Comparison of ENCODE assay signal across 14 cellular contexts in genomic region chr7:140170375-140170774, GRCh38. TPM values are rescaled to one million over a fixed set of nuclear protein-coding genes. Genes with fewer than 3 reads are reported as not detected.
DNase-seq lines count a peak whose midpoint lies in the region; ATAC-seq and TF ChIP-seq lines count a peak whose summit lies in the region.
"Had no signal": no experiment of that assay in that cellular context is flagged by ENCODE, and none has a peak within 500 bp of the region (broad histone marks: within the 10 kb centered on the region; RNA-seq: fewer than 3 reads in every experiment).

No MANE protein-coding gene starts in this region.

- TF ChIP-seq CTCF in WTC11 (IDR thresholded peaks at IDR 0.05): no peak

- H3K27me3 Mint-ChIP-seq in activated naive CD8-positive, alpha-beta T cell: no peaks in the 10 kb centered on the region
- no peaks in the 10 kb centered on the region for H3K27me3 Mint-ChIP-seq in activated naive CD8-positive, alpha-beta T cell treated with anti-CD3 and anti-CD28 coated beads, Interleukin-2, amount 50 U/mL, for 24 hours
- H3K27me3 Mint-ChIP-seq in WTC11 (ENCODE audit: low read depth) (no peaks in the 10 kb centered on the region), memory B cell (no peaks in the 10 kb centered on the region)
- H3K27me3 Mint-ChIP-seq: IgD-negative memory B cell had no signal

- POLR2A ChIA-PET in WTC11 (lab: Charles Lee): interaction anchor here (0.5 kb wide), 1 partner anchor 21 kb away, joined by 3 read pairs; no protein-coding TSS in a partner anchor

- no peaks in the 10 kb centered on the region for H3K9me3 Mint-ChIP-seq in activated naive CD8-positive, alpha-beta T cell (ENCODE audit: low read depth)
- no peaks in the 10 kb centered on the region for H3K9me3 Mint-ChIP-seq in activated naive CD8-positive, alpha-beta T cell treated with anti-CD3 and anti-CD28 coated beads, Interleukin-2, amount 50 U/mL, for 24 hours
- H3K9me3 Mint-ChIP-seq in WTC11 (no peaks in the 10 kb centered on the region), memory B cell (no peaks in the 10 kb centered on the region)
- H3K9me3 Mint-ChIP-seq: IgD-negative memory B cell had no signal

- peaks cover 2% of the 10 kb centered on the region for H3K36me3 Mint-ChIP-seq in activated naive CD8-positive, alpha-beta T cell
- H3K36me3 Mint-ChIP-seq in activated naive CD8-positive, alpha-beta T cell treated with anti-CD3 and anti-CD28 coated beads, Interleukin-2, amount 50 U/mL, for 24 hours (ENCODE audit: low read depth): peaks cover 4% of the 10 kb centered on the region
- H3K36me3 Mint-ChIP-seq in WTC11: no peaks in the 10 kb centered on the region
- H3K36me3 Mint-ChIP-seq in memory B cell: peaks cover 4% of the 10 kb centered on the region

- H3K4me3 Mint-ChIP-seq in activated naive CD8-positive, alpha-beta T cell: peak overlapping the region; percentile 49
- H3K4me3 Mint-ChIP-seq in activated naive CD8-positive, alpha-beta T cell treated with anti-CD3 and anti-CD28 coated beads, Interleukin-2, amount 50 U/mL, for 24 hours: no peak overlapping the region
- H3K4me3 Mint-ChIP-seq in WTC11 (no peak overlapping the region), memory B cell (no peak overlapping the region)
- H3K4me3 Mint-ChIP-seq: CD14-positive monocyte had no signal

- no peak for ATAC-seq in activated naive CD8-positive, alpha-beta T cell treated with anti-CD3 and anti-CD28 coated beads, Interleukin-2, amount 50 U/mL, for 24 hours
- ATAC-seq in WTC11 (no peak), memory B cell (ENCODE audit: low read depth) (no peak), HG03045 (IDR thresholded peaks at IDR 0.05; ENCODE audit: unreplicated experiment) (no peak), GM19351 (IDR thresholded peaks at IDR 0.05; ENCODE audit: unreplicated experiment) (no peak)

- H3K27ac Mint-ChIP-seq in activated naive CD8-positive, alpha-beta T cell: no peak overlapping the region
- H3K27ac Mint-ChIP-seq in activated naive CD8-positive, alpha-beta T cell treated with anti-CD3 and anti-CD28 coated beads, Interleukin-2, amount 50 U/mL, for 24 hours: no peak overlapping the region
- peak overlapping the region; percentile 67; the same call in 1 of the 2 replicates for H3K27ac Mint-ChIP-seq in WTC11
- H3K27ac Mint-ChIP-seq in memory B cell: peak overlapping the region; percentile 63

- CTCF ChIA-PET in WTC11 (lab: Charles Lee): no interaction called here

- DNase-seq in activated naive CD8-positive, alpha-beta T cell treated with anti-CD3 and anti-CD28 coated beads, Interleukin-2, amount 50 U/mL, for 24 hours: no peak
- DNase-seq in WTC11 (ENCODE audit: low spot score) (no peak), memory B cell (ENCODE audit: low spot score in 2 of 2) (no peak), T-helper 2 cell (no peak)
- DNase-seq: EL, NCI-H1105, NCI-H1694 treated with DMSO at 0.1 percent for 48 hours, NCI-H345, NCI-H526 had no signal

- H3K4me1 Mint-ChIP-seq in activated naive CD8-positive, alpha-beta T cell (ENCODE audit: low read depth): peaks cover 78% of the 10 kb centered on the region
- H3K4me1 Mint-ChIP-seq in activated naive CD8-positive, alpha-beta T cell treated with anti-CD3 and anti-CD28 coated beads, Interleukin-2, amount 50 U/mL, for 24 hours: peaks cover 73% of the 10 kb centered on the region
- H3K4me1 Mint-ChIP-seq in WTC11 (peaks cover 22% of the 10 kb centered on the region), memory B cell (peaks cover 29% of the 10 kb centered on the region)

TF ChIP-seq in WTC11, 78 proteins besides CTCF, POLR2A, EP300 and RAD21:
- no peak for TF ChIP-seq KAT7 (CRISPR knock-in tag; IDR thresholded peaks at IDR 0.05; ENCODE audit: borderline replicate concordance)
- no peak for TF ChIP-seq FOXP4 (CRISPR knock-in tag; IDR thresholded peaks at IDR 0.05)
- TF ChIP-seq OVOL2 (CRISPR knock-in tag; IDR thresholded peaks at IDR 0.05; ENCODE audit: borderline replicate concordance): no peak
- no peak for TF ChIP-seq SMAD3 (CRISPR knock-in tag; IDR thresholded peaks at IDR 0.05; ENCODE audit: borderline replicate concordance)
- no peak for TF ChIP-seq SMAD4 (CRISPR knock-in tag; IDR thresholded peaks at IDR 0.05)
- no peak for TF ChIP-seq JAZF1 (CRISPR knock-in tag; IDR thresholded peaks at IDR 0.05)

RNA-seq across cellular contexts. Expression of gene KDM7A, which starts 6.4 kb away (rescaled TPM):
- total RNA-seq in WTC11 (2021): 11.4 to 12.4 TPM (median 12.2 TPM) in 3 replicates

Comparison
In these comparisons a context has a peak if more than half of its experiments do, and no peak if none do; other contexts are left out.
1. H3K27ac Mint-ChIP-seq: peak in WTC11 (single experiment) and memory B cell (single experiment); none in activated naive CD8-positive, alpha-beta T cell (single experiment) and activated naive CD8-positive, alpha-beta T cell treated with anti-CD3 and anti-CD28 coated beads, Interleukin-2, amount 50 U/mL, for 24 hours (single experiment).